In the genomic region with DNA sequence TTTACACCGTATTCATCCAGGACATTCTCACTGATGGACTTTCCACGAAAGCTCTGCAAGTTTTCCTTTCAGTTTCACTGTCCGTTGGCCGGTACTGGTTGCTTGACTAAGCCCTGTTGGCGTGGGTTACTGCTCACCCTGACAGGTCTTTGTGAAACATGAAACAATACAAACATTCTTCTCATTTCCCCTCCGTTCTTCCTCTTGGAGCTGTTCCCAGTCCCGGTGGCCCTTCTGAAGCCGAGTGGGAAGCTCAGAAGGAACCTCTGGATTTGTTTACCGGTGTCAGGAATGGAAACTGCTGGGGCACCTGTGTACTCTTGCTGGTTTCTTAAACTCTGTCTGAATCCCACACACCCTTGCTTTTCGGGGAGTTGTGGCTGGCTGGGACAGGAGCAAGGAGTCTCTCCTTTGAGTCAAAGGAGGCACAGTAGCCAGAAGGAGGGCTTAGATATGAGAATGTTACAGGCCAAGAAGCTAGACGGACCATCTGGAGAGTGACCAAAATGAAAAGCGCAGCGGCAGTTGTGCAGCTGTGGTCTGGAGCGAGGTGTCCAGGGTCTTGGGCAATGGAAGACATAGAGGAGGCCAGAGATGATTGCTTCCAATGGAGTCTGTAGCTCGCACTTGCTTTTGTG, we compare ENCODE assay signal across 9 cellular contexts. TPM values are rescaled to one million over a fixed set of nuclear protein-coding genes. Genes with fewer than 3 reads are reported as not detected.
DNase-seq lines count a peak whose midpoint lies in the region; ATAC-seq and TF ChIP-seq lines count a peak whose summit lies in the region.
"Had no signal": no experiment of that assay in that cellular context is flagged by ENCODE, and none has a peak within 500 bp of the region (broad histone marks: within the 10 kb centered on the region; RNA-seq: fewer than 3 reads in every experiment).

No MANE protein-coding gene starts in this region.

- H3K36me3 Mint-ChIP-seq in activated CD4-positive, alpha-beta memory T cell treated with anti-CD3 and anti-CD28 coated beads for 36 hours = no peaks in the 10 kb centered on the region

- no peak for TF ChIP-seq CTCF in C4-2B (conservative IDR thresholded peaks at IDR 0.05)

- CTCF ChIA-PET in activated CD4-positive, alpha-beta memory T cell treated with anti-CD3 and anti-CD28 coated beads for 36 hours (lab: Charles Lee) = interaction anchor here (0.8 to 5.0 kb wide), 8 partner anchors 8 to 193 kb away, joined by 3 to 77 read pairs (median 4); no protein-coding TSS in a partner anchor

- DNase-seq in HPDE6-E6E7 (ENCODE audit: extremely low spot score) (peak; percentile 22), Right ventricle myocardium inferior (ENCODE audit: missing footprints) (peak; percentile 66), putamen (ENCODE audit: low spot score) (peak; percentile 18)
- DNase-seq in activated CD4-positive, alpha-beta memory T cell treated with anti-CD3 and anti-CD28 coated beads for 36 hours = peak; percentile 9
- DNase-seq in NK-92 treated with Interleukin-12 subunit alpha and Interleukin-12 subunit beta, amount 100 ng/mL, for 24 hours (lab: John Stamatoyannopoulos, UW) = no peak

- H3K4me1 Mint-ChIP-seq in activated CD4-positive, alpha-beta memory T cell treated with anti-CD3 and anti-CD28 coated beads for 36 hours (ENCODE audit: low read depth) = peaks cover 5% of the 10 kb centered on the region

- ATAC-seq in GM19035 (IDR thresholded peaks at IDR 0.05; ENCODE audit: unreplicated experiment) = peak; percentile 67
- peak; percentile 84 for ATAC-seq in Right ventricle myocardium inferior
- ATAC-seq in HG03521 (IDR thresholded peaks at IDR 0.05; ENCODE audit: unreplicated experiment) = no peak

- H3K27ac Mint-ChIP-seq in activated CD4-positive, alpha-beta memory T cell treated with anti-CD3 and anti-CD28 coated beads for 36 hours = no peak overlapping the region

- no peaks in the 10 kb centered on the region for H3K9me3 Mint-ChIP-seq in activated CD4-positive, alpha-beta memory T cell treated with anti-CD3 and anti-CD28 coated beads for 36 hours

- no peak overlapping the region for H3K4me3 Mint-ChIP-seq in activated CD4-positive, alpha-beta memory T cell treated with anti-CD3 and anti-CD28 coated beads for 36 hours

- H3K27me3 Mint-ChIP-seq in activated CD4-positive, alpha-beta memory T cell treated with anti-CD3 and anti-CD28 coated beads for 36 hours = peaks cover 3% of the 10 kb centered on the region

- H3K27ac ChIP-seq in C4-2B = peak overlapping the region; percentile 70
- H3K27ac ChIP-seq: SK-N-MC had no signal

- intact Hi-C loops in activated CD4-positive, alpha-beta memory T cell treated with anti-CD3 and anti-CD28 coated beads for 36 hours (cut with micrococcal nuclease) = no loop called here
- intact Hi-C loops in Right ventricle myocardium inferior (cut with DNase I) = loop anchor here (5.0 kb wide), 1 partner anchor 47 kb away; no protein-coding TSS in a partner anchor

- POLR2A ChIA-PET in activated CD4-positive, alpha-beta memory T cell treated with anti-CD3 and anti-CD28 coated beads for 36 hours (lab: Charles Lee) = no interaction called here

RNA-seq across cellular contexts. Expression of gene LYZL2, which starts 45.7 kb away (rescaled TPM):
- not detected for total RNA-seq in activated CD4-positive, alpha-beta memory T cell treated with anti-CD3 and anti-CD28 coated beads for 36 hours
- total RNA-seq in Right ventricle myocardium inferior = not detected
